8 cellular contexts compared by ENCODE assay signal in the genomic region with DNA sequence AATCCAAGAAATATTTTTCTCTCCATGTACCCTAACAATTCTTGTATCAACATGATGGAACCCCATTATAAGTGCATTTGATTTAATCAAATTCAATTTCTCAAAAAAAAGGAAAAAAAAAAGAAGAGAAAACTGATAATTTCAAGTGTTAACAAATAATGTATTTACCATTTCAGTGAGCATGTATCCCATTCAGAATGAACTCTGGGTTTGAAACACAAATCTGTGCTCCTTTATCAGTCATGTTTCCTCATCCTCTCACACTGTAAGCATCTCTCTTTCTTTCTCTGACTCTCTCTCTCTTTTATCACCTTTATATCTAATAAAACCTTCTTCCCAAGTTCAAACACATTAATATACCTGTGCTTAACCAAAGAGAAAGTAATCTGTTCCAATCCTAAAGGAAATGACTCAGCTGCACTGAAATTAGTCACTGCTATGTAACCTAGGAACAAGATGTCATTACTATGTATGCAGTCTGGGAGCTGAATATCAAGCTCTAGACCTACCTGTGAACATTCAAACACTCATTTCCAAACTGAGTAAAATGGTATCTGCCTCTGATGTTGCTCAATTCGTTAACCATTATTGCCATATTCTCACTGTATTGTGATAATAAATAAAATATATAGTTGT.
DNase-seq lines count a peak whose midpoint lies in the region; ATAC-seq, FAIRE-seq and TF ChIP-seq lines count a peak whose summit lies in the region.

No MANE protein-coding gene starts in this region.

- FAIRE-seq in bronchial epithelial cell (lab: Jason Lieb, UNC) = no peak

- DNase-seq in SIG-M5 treated with dmso at 0.1 percent for 504 hours (lab: John Stamatoyannopoulos, UW; ENCODE audit: unreplicated experiment) = peak; percentile 35
- DNase-seq in SIG-M5 (lab: John Stamatoyannopoulos, UW) = no peak
- peak; percentile 99 for DNase-seq in bronchial epithelial cell (ENCODE audit: low read depth)
- DNase-seq in stimulated activated effector memory CD8-positive, alpha-beta T cell treated with anti-CD3 and anti-CD28 coated beads, Interleukin-12 subunit alpha, Interleukin-12 subunit beta, amount 100 ng/mL, for 72 hours (ENCODE audit: low spot score in 2 of 2) = no peak
- no peak for DNase-seq in NCI-H526 treated with DMSO at 0.1 percent for 48 hours (lab: John Stamatoyannopoulos, UW)
- DNase-seq in effector memory CD4-positive, alpha-beta T cell = no peak
- no peak for DNase-seq in HuH-7 (ENCODE audit: low spot score)

- peak; percentile 86 for ATAC-seq in HG03432 (IDR thresholded peaks at IDR 0.05; ENCODE audit: unreplicated experiment)
- peak; percentile 46 for ATAC-seq in stimulated activated effector memory CD8-positive, alpha-beta T cell treated with anti-CD3 and anti-CD28 coated beads, Interleukin-12 subunit alpha, Interleukin-12 subunit beta, amount 100 ng/mL, for 72 hours

- peaks cover 8% of the 10 kb centered on the region for H3K9me3 Mint-ChIP-seq in stimulated activated effector memory CD8-positive, alpha-beta T cell treated with anti-CD3 and anti-CD28 coated beads, Interleukin-12 subunit alpha, Interleukin-12 subunit beta, amount 100 ng/mL, for 72 hours

- no peaks in the 10 kb centered on the region for H3K36me3 Mint-ChIP-seq in stimulated activated effector memory CD8-positive, alpha-beta T cell treated with anti-CD3 and anti-CD28 coated beads, Interleukin-12 subunit alpha, Interleukin-12 subunit beta, amount 100 ng/mL, for 72 hours

- H3K27ac Mint-ChIP-seq in stimulated activated effector memory CD8-positive, alpha-beta T cell treated with anti-CD3 and anti-CD28 coated beads, Interleukin-12 subunit alpha, Interleukin-12 subunit beta, amount 100 ng/mL, for 72 hours = no peak overlapping the region

- H3K4me3 ChIP-seq in bronchial epithelial cell (ENCODE audit: low read depth, low read length) = no peak overlapping the region
- no peak overlapping the region for H3K4me3 ChIP-seq in effector memory CD4-positive, alpha-beta T cell (ENCODE audit: insufficient read depth, low read depth, low read length, poor library complexity, severe bottlenecking)

- H3K4me3 Mint-ChIP-seq in stimulated activated effector memory CD8-positive, alpha-beta T cell treated with anti-CD3 and anti-CD28 coated beads, Interleukin-12 subunit alpha, Interleukin-12 subunit beta, amount 100 ng/mL, for 72 hours = no peak overlapping the region

- H3K27me3 ChIP-seq in bronchial epithelial cell (ENCODE audit: control insufficient read depth, insufficient read depth, low read length) = no peaks in the 10 kb centered on the region
- H3K27me3 ChIP-seq in effector memory CD4-positive, alpha-beta T cell (replicated peaks; ENCODE audit: control insufficient read depth, insufficient read depth, low read length, poor library complexity, severe bottlenecking) = no peaks in the 10 kb centered on the region

- no peak for TF ChIP-seq CTCF in bronchial epithelial cell (IDR thresholded peaks at IDR 0.05; ENCODE audit: insufficient read depth, low read length, severe bottlenecking)

- H3K9me3 ChIP-seq in effector memory CD4-positive, alpha-beta T cell (ENCODE audit: control insufficient read depth, low read length) = no peaks in the 10 kb centered on the region

- no peaks in the 10 kb centered on the region for H3K36me3 ChIP-seq in bronchial epithelial cell (ENCODE audit: control insufficient read depth, insufficient read depth, low read length)
- no peaks in the 10 kb centered on the region for H3K36me3 ChIP-seq in effector memory CD4-positive, alpha-beta T cell (ENCODE audit: control insufficient read depth, insufficient read depth, low read length)

- no peak overlapping the region for H3K27ac ChIP-seq in effector memory CD4-positive, alpha-beta T cell (ENCODE audit: insufficient read depth, low read length, poor library complexity, severe bottlenecking)

- H3K4me1 Mint-ChIP-seq in stimulated activated effector memory CD8-positive, alpha-beta T cell treated with anti-CD3 and anti-CD28 coated beads, Interleukin-12 subunit alpha, Interleukin-12 subunit beta, amount 100 ng/mL, for 72 hours = no peaks in the 10 kb centered on the region

- no peaks in the 10 kb centered on the region for H3K4me1 ChIP-seq in effector memory CD4-positive, alpha-beta T cell (ENCODE audit: control insufficient read depth, insufficient read depth, low read length, poor library complexity, severe bottlenecking)

Comparison
In these comparisons a context has a peak if more than half of its experiments do, and no peak if none do; other contexts are left out.
1. DNase-seq: peak in SIG-M5 treated with dmso at 0.1 percent for 504 hours (single experiment) and bronchial epithelial cell (single experiment); none in SIG-M5 (single experiment), stimulated activated effector memory CD8-positive, alpha-beta T cell treated with anti-CD3 and anti-CD28 coated beads, Interleukin-12 subunit alpha, Interleukin-12 subunit beta, amount 100 ng/mL, for 72 hours (0 of 2), NCI-H526 treated with DMSO at 0.1 percent for 48 hours (single experiment), effector memory CD4-positive, alpha-beta T cell (0 of 3) and HuH-7 (single experiment).